2 cellular contexts compared by ENCODE assay signal in the genomic region with DNA sequence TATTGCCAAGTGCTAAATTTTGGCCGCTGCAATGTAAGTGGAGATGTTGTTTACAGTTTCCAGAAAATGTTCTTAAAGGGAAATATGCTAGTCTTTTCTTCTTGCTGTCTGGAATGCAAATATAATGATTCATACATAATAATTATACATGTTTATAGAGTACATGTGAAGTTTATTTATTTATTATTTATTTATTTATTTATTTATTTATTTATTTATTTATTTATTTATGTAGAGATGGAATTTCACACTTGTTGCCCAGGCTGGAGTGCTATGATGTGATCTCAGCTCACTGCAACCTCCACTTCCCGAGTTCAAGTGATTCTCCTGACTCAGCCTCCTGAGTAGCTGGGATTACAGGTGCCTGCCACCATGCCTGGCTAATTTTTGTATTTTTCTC. TPM values are rescaled to one million over a fixed set of nuclear protein-coding genes. Genes with fewer than 3 reads are reported as not detected.
"Had no signal": no experiment of that assay in that cellular context is flagged by ENCODE, and none has a peak within 500 bp of the region (broad histone marks: within the 10 kb centered on the region; RNA-seq: fewer than 3 reads in every experiment).

No MANE protein-coding gene starts in this region.

RNA-seq across cellular contexts. Expression of a gene that starts 57.5 kb away (rescaled TPM):
- polyA plus RNA-seq: HepG2, K562 had no signal
